ENCODE assay signal across 23 cellular contexts in genomic region chr5:113434889-113435288, GRCh38. TPM values are rescaled to one million over a fixed set of nuclear protein-coding genes. Genes with fewer than 3 reads are reported as not detected.
DNase-seq lines count a peak whose midpoint lies in the region; ATAC-seq and TF ChIP-seq lines count a peak whose summit lies in the region.
"Had no signal": no experiment of that assay in that cellular context is flagged by ENCODE, and none has a peak within 500 bp of the region (broad histone marks: within the 10 kb centered on the region; RNA-seq: fewer than 3 reads in every experiment).

Gene TSSK1B (minus strand): TSS chr5:113434989. CDS start chr5:113434839, 150 bp downstream.

- 71% methylated on average over 3 of the region's 3 CpGs; no CpG with 5 or more reads in 1 of the 2 experiments for WGBS in IMR-90 (ENCODE audit: extremely low coverage in 2 of 2, insufficient read length in 1 of 2), 2 experiments
- WGBS in trophoblast cell (ENCODE audit: extremely low coverage, insufficient coverage, insufficient read length): no CpG with 5 or more reads among the region's 3 CpGs

- H2BK120ac ChIP-seq in IMR-90 (ENCODE audit: low read depth, low read length) (no peak within 1 kb of the TSS), trophoblast cell (ENCODE audit: insufficient read depth, low read length, poor library complexity) (no peak within 1 kb of the TSS)

- POLR2A ChIA-PET in IMR-90 (lab: Charles Lee; ENCODE audit: unreplicated experiment): no interaction called here

- H3K4me3 ChIP-seq in right atrium auricular region (no peak within 1 kb of the TSS), IMR-90 (ENCODE audit: insufficient read depth, low read depth, low read length) (no peak within 1 kb of the TSS), trophoblast cell (ENCODE audit: low read depth, low read length) (peak within 1 kb of the TSS; percentile 27)
- H3K4me3 ChIP-seq: A549 had no signal

- no peaks in the 10 kb centered on the region for H4K20me1 ChIP-seq in IMR-90 (ENCODE audit: insufficient read depth, low read length)

- no peak for TF ChIP-seq RAD21 in IMR-90 (IDR thresholded peaks at IDR 0.05; ENCODE audit: low read length)

- no TSS peak for BruUV-seq in IMR-90 (replicated peaks; lab: Mats Ljungman, UMichigan)

- H3K79me2 ChIP-seq in trophoblast cell (ENCODE audit: control insufficient read depth, insufficient read depth, low read length, poor library complexity): no peaks in the 10 kb centered on the region

- no peak within 1 kb of the TSS for H2BK20ac ChIP-seq in IMR-90 (ENCODE audit: low read depth, low read length)

- H3K79me1 ChIP-seq in IMR-90 (ENCODE audit: low read depth in 1 of 2, low read length in 2 of 2): no peaks in the 10 kb centered on the region
- no peaks in the 10 kb centered on the region for H3K79me1 ChIP-seq in trophoblast cell (ENCODE audit: low read length)

- no peak within 1 kb of the TSS for H3K18ac ChIP-seq in IMR-90 (ENCODE audit: low read depth, low read length)
- no peak within 1 kb of the TSS for H3K18ac ChIP-seq in trophoblast cell (ENCODE audit: low read length)

- H3K23ac ChIP-seq in IMR-90 (ENCODE audit: low read depth, low read length): no peak within 1 kb of the TSS
- H3K23ac ChIP-seq in trophoblast cell (ENCODE audit: low read length): no peak within 1 kb of the TSS

- H3K56ac ChIP-seq in IMR-90 (ENCODE audit: extremely low read depth, insufficient read depth, low read length): no peak within 1 kb of the TSS

- no peak within 1 kb of the TSS for H4K8ac ChIP-seq in IMR-90 (ENCODE audit: low read depth in 2 of 2, low read length in 2 of 2)
- H4K8ac ChIP-seq in trophoblast cell (ENCODE audit: low read depth, low read length): no peak within 1 kb of the TSS

- CTCF ChIA-PET in IMR-90 (lab: Yijun Ruan, JAX): no interaction called here

- no peak for TF ChIP-seq POLR2A in IMR-90 (IDR thresholded peaks at IDR 0.05; ENCODE audit: low read depth, low read length)

- DNase-seq in Right ventricle myocardium inferior (ENCODE audit: missing footprints): no peak
- no peak for DNase-seq in right atrium auricular region (ENCODE audit: low spot score)
- DNase-seq in IMR-90: no peak
- no peak for DNase-seq in trophoblast cell
- no peak for DNase-seq in CD1c-positive myeloid dendritic cell (ENCODE audit: extremely low spot score)
- DNase-seq: AML-193; CD4-positive, alpha-beta memory T cell; DMS153; DMS79; GDM1; GOT3; H7; HFFc6 had no signal

- H3K36me3 ChIP-seq in right atrium auricular region: no peaks in the 10 kb centered on the region
- peaks cover 2% of the 10 kb centered on the region; the same call in 1 of the 2 replicates for H3K36me3 ChIP-seq in IMR-90 (ENCODE audit: control insufficient read depth, insufficient read depth, low read length)
- no peaks in the 10 kb centered on the region for H3K36me3 ChIP-seq in trophoblast cell (ENCODE audit: control insufficient read depth in 1 of 2, insufficient read depth in 2 of 2, low read length in 2 of 2)

- dilution Hi-C loops in IMR-90 (cut with HindIII; ENCODE audit: low sequenced_read_pairs, unreplicated experiment): no loop called here

- H3K4me1 ChIP-seq in right atrium auricular region: peaks cover 0 to 15% of the 10 kb centered on the region in 2 donors
- H3K4me1 ChIP-seq in IMR-90 (ENCODE audit: control insufficient read depth, insufficient read depth, low read length): no peaks in the 10 kb centered on the region
- no peaks in the 10 kb centered on the region for H3K4me1 ChIP-seq in trophoblast cell (ENCODE audit: control insufficient read depth in 1 of 2, insufficient read depth in 2 of 2, low read length in 2 of 2)
- H3K4me1 ChIP-seq: A549 had no signal

- H2AFZ ChIP-seq in IMR-90 (replicated peaks; ENCODE audit: low read length, poor library complexity) (peak within 1 kb of the TSS; percentile 29), trophoblast cell (ENCODE audit: insufficient read depth, low read length, poor library complexity) (no peak within 1 kb of the TSS)

- H3K9me3 ChIP-seq in right atrium auricular region (no peaks in the 10 kb centered on the region), IMR-90 (ENCODE audit: control insufficient read depth, insufficient read depth, low read length) (no peaks in the 10 kb centered on the region), trophoblast cell (ENCODE audit: insufficient read depth, low read depth, low read length) (peaks cover 2% of the 10 kb centered on the region)
- H3K9me3 ChIP-seq: A549 had no signal

- H2BK5ac ChIP-seq in IMR-90 (ENCODE audit: low read depth, low read length, poor library complexity, severe bottlenecking): no peak within 1 kb of the TSS
- H2BK5ac ChIP-seq in trophoblast cell (ENCODE audit: low read depth, low read length, poor library complexity): no peak within 1 kb of the TSS

- H2BK15ac ChIP-seq in IMR-90 (ENCODE audit: low read depth, low read length): no peak within 1 kb of the TSS

- H3K27me3 ChIP-seq in right atrium auricular region (no peaks in the 10 kb centered on the region), IMR-90 (ENCODE audit: control insufficient read depth, insufficient read depth, low read length) (no peaks in the 10 kb centered on the region), trophoblast cell (ENCODE audit: insufficient read depth, low read length) (no peaks in the 10 kb centered on the region)

- ATAC-seq in Right ventricle myocardium inferior (peak; percentile 18), IMR-90 (ENCODE audit: low read depth) (no peak), GM21526 (IDR thresholded peaks at IDR 0.05; ENCODE audit: low FRiP score, unreplicated experiment) (no peak)
- ATAC-seq: A549, HCT116 had no signal

- H3K9ac ChIP-seq in IMR-90 (ENCODE audit: low read depth, low read length) (no peak within 1 kb of the TSS), trophoblast cell (ENCODE audit: low read length) (no peak within 1 kb of the TSS)

- no peak within 1 kb of the TSS for H2AK9ac ChIP-seq in IMR-90 (replicated peaks; ENCODE audit: low read depth, low read length, poor library complexity)

- no peak within 1 kb of the TSS for H4K5ac ChIP-seq in IMR-90 (ENCODE audit: low read depth, low read length)

- H2BK12ac ChIP-seq in trophoblast cell (ENCODE audit: low read length): no peak within 1 kb of the TSS

- H4K91ac ChIP-seq in IMR-90 (ENCODE audit: insufficient read depth, low read depth, low read length): no peak within 1 kb of the TSS
- no peak within 1 kb of the TSS for H4K91ac ChIP-seq in trophoblast cell (ENCODE audit: low read depth, low read length)

- no peak within 1 kb of the TSS for H4K12ac ChIP-seq in trophoblast cell (ENCODE audit: low read depth, low read length)

- in situ Hi-C loops in IMR-90 (cut with MboI; ENCODE audit: low sequenced_read_pairs): no loop called here

- H3K4me2 ChIP-seq in IMR-90 (ENCODE audit: low read depth, low read length) (no peak within 1 kb of the TSS), trophoblast cell (ENCODE audit: low read length) (no peak within 1 kb of the TSS)
- H3K4me2 ChIP-seq: A549 had no signal

- H3K14ac ChIP-seq in IMR-90 (replicated peaks; ENCODE audit: low read depth, low read length) (no peak within 1 kb of the TSS), trophoblast cell (ENCODE audit: low read length) (no peak within 1 kb of the TSS)

- TF ChIP-seq CTCF in right atrium auricular region (IDR thresholded peaks at IDR 0.05) (no peak), IMR-90 (conservative IDR thresholded peaks at IDR 0.05; ENCODE audit: low read depth, low read length) (no peak)

- H2AK5ac ChIP-seq in IMR-90 (ENCODE audit: low read depth, low read length) (no peak within 1 kb of the TSS), trophoblast cell (ENCODE audit: low read length) (no peak within 1 kb of the TSS)

- H3K4ac ChIP-seq in IMR-90 (ENCODE audit: low read depth, low read length): no peak within 1 kb of the TSS
- H3K4ac ChIP-seq in trophoblast cell (ENCODE audit: low read depth, low read length): no peak within 1 kb of the TSS

- intact Hi-C loops in Right ventricle myocardium inferior (cut with DNase I) (no loop called here), IMR-90 (cut with micrococcal nuclease) (no loop called here)

- no peaks in the 10 kb centered on the region for H3K9me1 ChIP-seq in IMR-90 (ENCODE audit: insufficient read depth, low read length)

- no peak within 1 kb of the TSS for H3K27ac ChIP-seq in right atrium auricular region
- H3K27ac ChIP-seq in IMR-90 (ENCODE audit: insufficient read depth, low read length): no peak within 1 kb of the TSS
- H3K27ac ChIP-seq in cingulate gyrus (ENCODE audit: low read depth, low read length): peak within 1 kb of the TSS; percentile 34
- H3K27ac ChIP-seq in trophoblast cell (ENCODE audit: low read depth, low read length): no peak within 1 kb of the TSS
- H3K27ac ChIP-seq: 22Rv1, A549, C4-2B, HL-60 had no signal

TF ChIP-seq in IMR-90, 13 proteins besides CTCF, POLR2A, EP300 and RAD21 (continues in another document):
- TF ChIP-seq NFE2L2 (IDR thresholded peaks at IDR 0.05; ENCODE audit: low read depth, low read length) (no peak), MAZ (IDR thresholded peaks at IDR 0.05; ENCODE audit: borderline replicate concordance, low read depth, low read length) (no peak), BHLHE40 (IDR thresholded peaks at IDR 0.05; ENCODE audit: low read depth, low read length) (no peak), CHD1 (IDR thresholded peaks at IDR 0.05; ENCODE audit: low read depth, low read length) (no peak), ELK1 (IDR thresholded peaks at IDR 0.05; ENCODE audit: borderline replicate concordance, low read depth, low read length) (no peak)
- TF ChIP-seq, protein P1, sequence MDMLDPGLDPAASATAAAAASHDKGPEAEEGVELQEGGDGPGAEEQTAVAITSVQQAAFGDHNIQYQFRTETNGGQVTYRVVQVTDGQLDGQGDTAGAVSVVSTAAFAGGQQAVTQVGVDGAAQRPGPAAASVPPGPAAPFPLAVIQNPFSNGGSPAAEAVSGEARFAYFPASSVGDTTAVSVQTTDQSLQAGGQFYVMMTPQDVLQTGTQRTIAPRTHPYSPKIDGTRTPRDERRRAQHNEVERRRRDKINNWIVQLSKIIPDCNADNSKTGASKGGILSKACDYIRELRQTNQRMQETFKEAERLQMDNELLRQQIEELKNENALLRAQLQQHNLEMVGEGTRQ (IDR thresholded peaks at IDR 0.05; ENCODE audit: low read depth, low read length): no peak

RNA-seq across cellular contexts. Expression of gene TSSK1B, which starts in this region (rescaled TPM):
- total RNA-seq in Right ventricle myocardium inferior (not detected), right atrium auricular region (not detected), IMR-90 (2012; rRNA removed) (under 0.01 and 0.18 TPM in 2 replicates)
- 0.03 TPM in 1 of 2 replicates, not detected in the other for polyA plus RNA-seq in IMR-90 (2012; rRNA removed)
- polyA plus RNA-seq in IMR-90 (2012; cell fraction: cytosol; rRNA removed): not detected in 2 replicates
- 0.33 and 0.44 TPM in 2 replicates for polyA plus RNA-seq in IMR-90 (2012; cell fraction: nucleus; rRNA removed; ENCODE audit: low replicate concordance)
- polyA plus RNA-seq in trophoblast cell (2013): not detected in 2 replicates
- total RNA-seq: CD4-positive, alpha-beta memory T cell; Daoy; H7; HFFc6; HT1080 had no signal
- polyA plus RNA-seq: A549; BJ; CD4-positive, alpha-beta memory T cell had no signal

Comparison
In these comparisons a context has a peak if more than half of its experiments do, and no peak if none do; other contexts are left out.
1. Peak in ATAC-seq in Right ventricle myocardium inferior; RNA of the gene not detected or under 1 TPM.